19 cellular contexts compared by ENCODE assay signal in the genomic region with DNA sequence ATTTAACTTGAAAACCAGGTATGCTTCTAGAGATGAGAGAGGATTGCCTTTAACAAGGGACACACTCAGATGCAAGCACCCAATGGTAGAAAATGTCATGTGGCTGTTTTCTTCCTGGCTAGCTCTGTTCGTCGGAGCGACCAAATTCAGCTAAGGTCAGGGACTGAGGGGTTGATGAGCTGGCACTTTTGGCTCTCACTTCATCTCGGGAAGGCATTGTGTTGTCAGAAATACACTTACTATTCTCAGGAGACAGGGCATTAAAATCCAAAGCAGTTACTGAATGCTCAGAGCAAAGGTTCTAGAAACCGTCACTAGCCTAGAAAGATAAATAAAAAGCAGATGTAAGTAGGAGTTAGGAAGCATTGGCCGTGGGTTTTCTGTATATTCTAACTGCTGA.
DNase-seq lines count a peak whose midpoint lies in the region; ATAC-seq, FAIRE-seq and TF ChIP-seq lines count a peak whose summit lies in the region.
"Had no signal": no experiment of that assay in that cellular context is flagged by ENCODE, and none has a peak within 500 bp of the region (broad histone marks: within the 10 kb centered on the region; RNA-seq: fewer than 3 reads in every experiment).

No MANE protein-coding gene starts in this region.

- H3K4me1 ChIP-seq in HepG2 (ENCODE audit: insufficient read depth, low read length) (no peaks in the 10 kb centered on the region), right lobe of liver (no peaks in the 10 kb centered on the region)
- H3K4me1 ChIP-seq: Peyer's patch had no signal

- TF ChIP-seq EP300 in HepG2 (IDR thresholded peaks at IDR 0.05; ENCODE audit: low read depth in 2 of 2, low read length in 2 of 2) (no peak), HepG2 (CRISPR knock-in tag; IDR thresholded peaks at IDR 0.05; ENCODE audit: borderline replicate concordance) (no peak)

- intact Hi-C loops in HepG2 (cut with micrococcal nuclease; ENCODE audit: unreplicated experiment) (no loop called here), right lobe of liver (cut with DNase I) (no loop called here)

- CTCF ChIA-PET in HepG2 (lab: Yijun Ruan, JAX; ENCODE audit: low intra/inter-chr PET ratio, low total read pairs), result no interaction called here

- H2AFZ ChIP-seq in HepG2 (ENCODE audit: low read length), result no peak overlapping the region

- H3K4me2 ChIP-seq in HepG2 (ENCODE audit: low read depth, low read length), result no peak overlapping the region
- H3K4me2 ChIP-seq: SK-N-SH had no signal

- H3K9ac ChIP-seq in HepG2 (ENCODE audit: insufficient read depth, low read depth, low read length), result no peak overlapping the region
- H3K9ac ChIP-seq: SK-N-SH had no signal

- H3K9me3 ChIP-seq in HepG2 (ENCODE audit: low read length) (no peaks in the 10 kb centered on the region), right lobe of liver (no peaks in the 10 kb centered on the region)
- H3K9me3 ChIP-seq: Peyer's patch, SK-N-SH had no signal

- no peak for TF ChIP-seq CTCF in HepG2 (CRISPR knock-in tag; IDR thresholded peaks at IDR 0.05)
- TF ChIP-seq CTCF in right lobe of liver (IDR thresholded peaks at IDR 0.05), result no peak
- no peak for TF ChIP-seq CTCF in foreskin fibroblast (IDR thresholded peaks at IDR 0.05; ENCODE audit: low read depth, low read length)

- FAIRE-seq in HepG2 (lab: Jason Lieb, UNC), result no peak
- FAIRE-seq: A204.1 had no signal

- H3K36me3 ChIP-seq in HepG2 (replicated peaks in 1 of 2; ENCODE audit: control insufficient read depth in 1 of 2, insufficient read depth in 2 of 2, low read length in 2 of 2), result no peaks in the 10 kb centered on the region
- H3K36me3 ChIP-seq in right lobe of liver, result no peaks in the 10 kb centered on the region
- H3K36me3 ChIP-seq: Peyer's patch had no signal

- H4K20me1 ChIP-seq in HepG2 (ENCODE audit: insufficient read depth, low read length), result no peaks in the 10 kb centered on the region

- no peak for TF ChIP-seq POLR2A in HepG2 (IDR thresholded peaks at IDR 0.05; ENCODE audit: insufficient read depth in 1 of 2, low read depth in 2 of 2, low read length in 2 of 2)
- TF ChIP-seq POLR2A in right lobe of liver (IDR thresholded peaks at IDR 0.05), result no peak

- no peak for DNase-seq in HepG2 (ENCODE audit: low spot score)
- no peak for DNase-seq in right lobe of liver
- DNase-seq in NCI-H69 (lab: John Stamatoyannopoulos, UW), result peak; percentile 53
- DNase-seq in foreskin fibroblast, result peak; percentile 54 to 76
- DNase-seq in medulla oblongata (ENCODE audit: extremely low spot score), result no peak
- no peak for DNase-seq in NCI-H774 (lab: John Stamatoyannopoulos, UW)
- DNase-seq in NCI-H524 (lab: John Stamatoyannopoulos, UW), result no peak
- DNase-seq: CD4-positive, alpha-beta memory T cell; H9; IMR-90; NCI-H1436 treated with DMSO at 0.1 percent for 48 hours; NCI-H2081 treated with DMSO at 0.1 percent for 48 hours; NCI-H226; NCI-H526 treated with DMSO at 0.1 percent for 48 hours; Peyer's patch; Right ventricle myocardium superior; SK-N-SH had no signal

- H3K27me3 ChIP-seq in HepG2 (ENCODE audit: control insufficient read depth in 1 of 2, insufficient read depth in 2 of 2, low read length in 2 of 2), result no peaks in the 10 kb centered on the region
- no peaks in the 10 kb centered on the region for H3K27me3 ChIP-seq in right lobe of liver
- H3K27me3 ChIP-seq: Peyer's patch had no signal

- POLR2A ChIA-PET in HepG2 (lab: Yijun Ruan, JAX), result no interaction called here

- no peaks in the 10 kb centered on the region for H3K79me2 ChIP-seq in HepG2 (ENCODE audit: insufficient read depth, low read length)

- no peak overlapping the region for H3K27ac ChIP-seq in HepG2 (ENCODE audit: extremely low read length, insufficient read depth, low read length)
- H3K27ac ChIP-seq in right lobe of liver, result no peak overlapping the region
- H3K27ac ChIP-seq: Peyer's patch had no signal

- in situ Hi-C loops in HepG2 (cut with HindIII; ENCODE audit: extremely low pct_ligation_motif_present, low pct_unique_long_range_greater_than_20kb), result no loop called here

- H3K4me3 ChIP-seq in HepG2 (replicated peaks in 1 of 3; ENCODE audit: insufficient read depth in 1 of 3, low read depth in 2 of 3, low read length in 3 of 3), result no peak overlapping the region
- no peak overlapping the region for H3K4me3 ChIP-seq in right lobe of liver
- peak overlapping the region in 1 of 2 donors; percentile 17 for H3K4me3 ChIP-seq in foreskin fibroblast (ENCODE audit: low read depth in 1 of 2, low read length in 2 of 2)
- H3K4me3 ChIP-seq: Peyer's patch had no signal

- 43% methylated on average over 6 of the region's 6 CpGs for WGBS in HepG2 (ENCODE audit: low lambda C conversion rate)
- 59% methylated on average over 3 of the region's 6 CpGs for WGBS in right lobe of liver (ENCODE audit: insufficient coverage, low coverage, low lambda C conversion rate, missing lambda C conversion rate)

- no peak for TF ChIP-seq RAD21 in HepG2 (CRISPR knock-in tag; IDR thresholded peaks at IDR 0.05)

- ATAC-seq in HepG2, result no peak
- no peak for ATAC-seq in right lobe of liver
- ATAC-seq in HG02588 (IDR thresholded peaks at IDR 0.05; ENCODE audit: unreplicated experiment), result no peak

- BruUV-seq in HepG2 (replicated peaks; lab: Mats Ljungman, UMichigan), result no TSS peak

TF ChIP-seq in HepG2, 621 proteins besides CTCF, POLR2A, EP300 and RAD21:
- TF ChIP-seq MAFK (conservative IDR thresholded peaks at IDR 0.05 in 1 of 2, IDR thresholded peaks at IDR 0.05 in 1 of 2; ENCODE audit: low read length in 2 of 2) (peak; percentile 57 to 61), EED (CRISPR knock-in tag; IDR thresholded peaks at IDR 0.05) (no peak), IRF2 (CRISPR knock-in tag; IDR thresholded peaks at IDR 0.05) (no peak), ZNF337 (CRISPR knock-in tag; IDR thresholded peaks at IDR 0.05; ENCODE audit: borderline replicate concordance, low read depth) (no peak), KLF11 (CRISPR knock-in tag; IDR thresholded peaks at IDR 0.05) (no peak), MAFF (IDR thresholded peaks at IDR 0.05; ENCODE audit: low read depth, low read length) (peak; percentile 62), ZBTB21 (CRISPR knock-in tag; IDR thresholded peaks at IDR 0.05) (no peak), FOSL2 (CRISPR knock-in tag; IDR thresholded peaks at IDR 0.05) (no peak), MBNL3 (CRISPR knock-in tag; conservative IDR thresholded peaks at IDR 0.05) (no peak), TCF7L2 (IDR thresholded peaks at IDR 0.05; ENCODE audit: low read depth, low read length) (peak; percentile 37; the same call in 1 of the 2 replicates), ZSCAN20 (CRISPR knock-in tag; IDR thresholded peaks at IDR 0.05; ENCODE audit: borderline replicate concordance) (no peak), KAT8 (CRISPR knock-in tag; IDR thresholded peaks at IDR 0.05) (no peak), ZSCAN22 (CRISPR knock-in tag; IDR thresholded peaks at IDR 0.05) (no peak)
TF ChIP-seq in HepG2: peak in this region for 3.

Comparison
In these comparisons a context has a peak if more than half of its experiments do, and no peak if none do; other contexts are left out.
1. DNase-seq: peak in NCI-H69 (single experiment) and foreskin fibroblast (2 of 2); none in HepG2 (single experiment), right lobe of liver (0 of 3), medulla oblongata (single experiment), NCI-H774 (single experiment) and NCI-H524 (0 of 2).